ENCODE assay signal across 27 cellular contexts in the genomic region with DNA sequence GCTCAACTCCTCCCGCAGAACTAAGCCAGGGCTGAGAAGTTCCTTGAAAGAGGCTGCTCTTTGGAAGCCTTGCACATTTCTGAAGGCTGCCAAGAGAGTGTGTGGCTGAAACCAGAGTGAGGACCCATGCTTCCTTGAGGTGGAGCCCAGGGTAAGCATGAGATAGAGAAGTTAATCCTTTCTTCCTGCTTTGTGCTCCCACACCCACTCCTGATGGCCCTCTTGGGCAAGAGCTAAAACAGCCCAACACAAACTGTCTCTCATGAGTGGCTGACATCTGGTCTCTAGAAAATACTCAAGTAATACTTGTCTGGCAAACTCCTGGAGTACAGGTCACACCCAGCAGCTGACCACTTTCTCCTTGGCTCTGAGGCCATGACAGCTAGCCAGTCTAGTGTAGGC.
A peak's percentile ranks its signal among the peaks of the same experiment; 100 is the strongest.
DNase-seq lines count a peak whose midpoint lies in the region; ATAC-seq, FAIRE-seq and TF ChIP-seq lines count a peak whose summit lies in the region.
"Had no signal": no experiment of that assay in that cellular context is flagged by ENCODE, and none has a peak within 500 bp of the region (broad histone marks: within the 10 kb centered on the region; RNA-seq: fewer than 3 reads in every experiment).

No MANE protein-coding gene starts in this region.

- intact Hi-C loops in left lung (cut with DNase I) (no loop called here), aorta (cut with DNase I) (no loop called here), kidney (cut with DNase I) (no loop called here)

- H3K4me1 ChIP-seq in left lung (peaks cover 0 to 7% of the 10 kb centered on the region in 2 donors), aorta (ENCODE audit: control insufficient read depth in 1 of 2, insufficient read depth in 2 of 2, low read length in 2 of 2) (no peaks in the 10 kb centered on the region), kidney (ENCODE audit: control insufficient read depth in 1 of 2, insufficient read depth in 1 of 2, low read depth in 1 of 2, low read length in 2 of 2) (peaks cover 0 to 4% of the 10 kb centered on the region in 2 donors)
- H3K4me1 ChIP-seq: BLaER1, stomach, tibial artery had no signal

- no peaks in the 10 kb centered on the region for H3K36me3 ChIP-seq in bronchial epithelial cell (ENCODE audit: control insufficient read depth, insufficient read depth, low read length)
- H3K36me3 ChIP-seq in left lung = no peaks in the 10 kb centered on the region
- H3K36me3 ChIP-seq in aorta (ENCODE audit: control insufficient read depth in 1 of 2, insufficient read depth in 2 of 2, low read length in 1 of 2) = no peaks in the 10 kb centered on the region
- no peaks in the 10 kb centered on the region for H3K36me3 ChIP-seq in kidney (ENCODE audit: control insufficient read depth in 1 of 2, insufficient read depth in 2 of 2, low read length in 2 of 2)
- H3K36me3 ChIP-seq: BLaER1, brain microvascular endothelial cell, esophagus muscularis mucosa, stomach, tibial artery had no signal

- H3K27ac Mint-ChIP-seq in stimulated activated naive CD8-positive, alpha-beta T cell treated with anti-CD3 and anti-CD28 coated beads, Interleukin-15, amount 100 ng/mL, for 72 hours = no peak overlapping the region
- H3K27ac Mint-ChIP-seq: activated CD8-positive, alpha-beta T cell treated with anti-CD3 and anti-CD28 coated beads, Interleukin-2, amount 10 ng/mL, durations not matched to agents 7 days and 5 days; effector memory CD8-positive, alpha-beta T cell; naive thymus-derived CD4-positive, alpha-beta T cell; T-cell had no signal

- no peak for DNase-seq in stimulated activated naive CD8-positive, alpha-beta T cell treated with anti-CD3 and anti-CD28 coated beads, Interleukin-15, amount 100 ng/mL, for 72 hours
- no peak for DNase-seq in stimulated activated naive CD8-positive, alpha-beta T cell treated with anti-CD3 and anti-CD28 coated beads, Interleukin-15, Interleukin-2, amounts not matched to agents 100 U/mL and 50 U/mL, for 24 hours
- DNase-seq in bronchial epithelial cell (ENCODE audit: low read depth) (no peak), left lung (peak in 1 of 2 donors; percentile 35), aorta (no peak), NCI-H2081 treated with DMSO at 0.1 percent for 48 hours (lab: John Stamatoyannopoulos, UW) (no peak), kidney (no peak)
- no peak for DNase-seq in activated T-cell treated with anti-CD3 and anti-CD28 coated beads, Interleukin-2, amount 50 U/mL, for 4 hours
- DNase-seq: ACHN; activated CD4-positive, CD25-positive, alpha-beta regulatory T cell treated with anti-CD3 and anti-CD28 coated beads, Interleukin-2, amount 50 U/mL, for 72 hours; activated CD8-positive, alpha-beta T cell treated with anti-CD3 and anti-CD28 coated beads, Interleukin-2, amount 10 ng/mL, durations not matched to agents 7 days and 5 days; brain microvascular endothelial cell; DND-41; effector memory CD8-positive, alpha-beta T cell; mesendoderm; naive thymus-derived CD4-positive, alpha-beta T cell; NCI-H1048; NCI-H2029 treated with DMSO at 0.1 percent for 48 hours; NCI-H345; NCI-H82; PC-9; SHP77 treated with DMSO at 0.1 percent for 48 hours; stomach; T-cell had no signal

- peak overlapping the region in 1 of 2 donors; percentile 68 for H3K27ac ChIP-seq in left lung
- H3K27ac ChIP-seq in aorta (ENCODE audit: low read depth in 1 of 2, low read length in 2 of 2) = no peak overlapping the region
- H3K27ac ChIP-seq in kidney (ENCODE audit: low read depth in 2 of 2, low read length in 2 of 2) = no peak overlapping the region
- H3K27ac ChIP-seq: BLaER1, brain microvascular endothelial cell, esophagus muscularis mucosa, PC-9, stomach, tibial artery had no signal

- FAIRE-seq in bronchial epithelial cell (lab: Jason Lieb, UNC) (peak; percentile 86), kidney (lab: Jason Lieb, UNC) (no peak)

- ATAC-seq in stimulated activated naive CD8-positive, alpha-beta T cell treated with anti-CD3 and anti-CD28 coated beads, Interleukin-15, amount 100 ng/mL, for 72 hours = peak; percentile 18
- no peak for ATAC-seq in stimulated activated naive CD8-positive, alpha-beta T cell treated with anti-CD3 and anti-CD28 coated beads, Interleukin-15, Interleukin-2, amounts not matched to agents 100 U/mL and 50 U/mL, for 24 hours
- ATAC-seq in left lung (peak; percentile 65), aorta (ENCODE audit: low FRiP score) (peak; percentile 22)
- ATAC-seq in activated T-cell treated with anti-CD3 and anti-CD28 coated beads, Interleukin-2, amount 50 U/mL, for 4 hours = no peak
- ATAC-seq: activated CD8-positive, alpha-beta T cell treated with anti-CD3 and anti-CD28 coated beads, Interleukin-2, amount 10 ng/mL, durations not matched to agents 7 days and 5 days; effector memory CD8-positive, alpha-beta T cell; naive thymus-derived CD4-positive, alpha-beta T cell; T-cell had no signal

- H3K27me3 ChIP-seq in bronchial epithelial cell (ENCODE audit: control insufficient read depth, insufficient read depth, low read length) (no peaks in the 10 kb centered on the region), left lung (no peaks in the 10 kb centered on the region), aorta (ENCODE audit: control insufficient read depth in 1 of 2, insufficient read depth in 2 of 2, low read length in 1 of 2) (no peaks in the 10 kb centered on the region)
- H3K27me3 ChIP-seq: BLaER1, brain microvascular endothelial cell, esophagus muscularis mucosa, stomach, tibial artery had no signal

- no peak overlapping the region for H3K9ac ChIP-seq in kidney (ENCODE audit: low read length in 2 of 2)
- H3K9ac ChIP-seq: BLaER1 had no signal

- H3K9me3 ChIP-seq in left lung = peaks cover 0 to 5% of the 10 kb centered on the region in 2 donors
- peaks cover 4% of the 10 kb centered on the region for H3K9me3 ChIP-seq in aorta (ENCODE audit: control insufficient read depth, low read length)
- peaks cover 0 to 8% of the 10 kb centered on the region in 2 donors for H3K9me3 ChIP-seq in kidney (ENCODE audit: control insufficient read depth in 1 of 2, low read length in 2 of 2)
- H3K9me3 ChIP-seq: BLaER1, stomach, tibial artery had no signal

- TF ChIP-seq CTCF in bronchial epithelial cell (IDR thresholded peaks at IDR 0.05; ENCODE audit: insufficient read depth, low read length, severe bottlenecking) (no peak), left lung (IDR thresholded peaks at IDR 0.05) (no peak), kidney (IDR thresholded peaks at IDR 0.05; ENCODE audit: borderline replicate concordance, extremely low read depth, insufficient read depth) (no peak)

- H3K4me3 ChIP-seq in bronchial epithelial cell (ENCODE audit: low read depth, low read length) (no peak overlapping the region), left lung (no peak overlapping the region), aorta (ENCODE audit: low read length in 2 of 2) (no peak overlapping the region), kidney (ENCODE audit: low read length in 2 of 2) (no peak overlapping the region)
- H3K4me3 ChIP-seq: BLaER1, esophagus muscularis mucosa, PC-9, stomach, tibial artery had no signal

- no peaks in the 10 kb centered on the region for H3K4me1 Mint-ChIP-seq in stimulated activated naive CD8-positive, alpha-beta T cell treated with anti-CD3 and anti-CD28 coated beads, Interleukin-15, amount 100 ng/mL, for 72 hours
- no peaks in the 10 kb centered on the region for H3K4me1 Mint-ChIP-seq in activated T-cell treated with anti-CD3 and anti-CD28 coated beads, Interleukin-2, amount 50 U/mL, for 4 hours (ENCODE audit: low read depth)
- H3K4me1 Mint-ChIP-seq: naive thymus-derived CD4-positive, alpha-beta T cell; T-cell had no signal

- WGBS in aorta, 2 donors = 76 to 77% methylated on average over 1 of the region's 1 CpG

- H3K36me3 Mint-ChIP-seq in activated T-cell treated with anti-CD3 and anti-CD28 coated beads, Interleukin-2, amount 50 U/mL, for 4 hours (ENCODE audit: insufficient read depth) = no peaks in the 10 kb centered on the region
- H3K36me3 Mint-ChIP-seq: naive thymus-derived CD4-positive, alpha-beta T cell; T-cell had no signal

- no peaks in the 10 kb centered on the region for H3K9me3 Mint-ChIP-seq in stimulated activated naive CD8-positive, alpha-beta T cell treated with anti-CD3 and anti-CD28 coated beads, Interleukin-15, amount 100 ng/mL, for 72 hours
- no peaks in the 10 kb centered on the region for H3K9me3 Mint-ChIP-seq in activated T-cell treated with anti-CD3 and anti-CD28 coated beads, Interleukin-2, amount 50 U/mL, for 4 hours

- no peaks in the 10 kb centered on the region for H3K27me3 Mint-ChIP-seq in stimulated activated naive CD8-positive, alpha-beta T cell treated with anti-CD3 and anti-CD28 coated beads, Interleukin-15, amount 100 ng/mL, for 72 hours
- H3K27me3 Mint-ChIP-seq in activated T-cell treated with anti-CD3 and anti-CD28 coated beads, Interleukin-2, amount 50 U/mL, for 4 hours (ENCODE audit: low read depth) = peaks cover 6% of the 10 kb centered on the region
- H3K27me3 Mint-ChIP-seq: effector memory CD8-positive, alpha-beta T cell had no signal

- no peak overlapping the region for H3K4me3 Mint-ChIP-seq in stimulated activated naive CD8-positive, alpha-beta T cell treated with anti-CD3 and anti-CD28 coated beads, Interleukin-15, amount 100 ng/mL, for 72 hours
- no peak overlapping the region for H3K4me3 Mint-ChIP-seq in activated T-cell treated with anti-CD3 and anti-CD28 coated beads, Interleukin-2, amount 50 U/mL, for 4 hours
- H3K4me3 Mint-ChIP-seq: activated CD8-positive, alpha-beta T cell treated with anti-CD3 and anti-CD28 coated beads, Interleukin-2, amount 10 ng/mL, durations not matched to agents 7 days and 5 days; effector memory CD8-positive, alpha-beta T cell; naive thymus-derived CD4-positive, alpha-beta T cell; T-cell had no signal

Comparison
In these comparisons a context has a peak if more than half of its experiments do, and no peak if none do; other contexts are left out.
1. ATAC-seq: peak in stimulated activated naive CD8-positive, alpha-beta T cell treated with anti-CD3 and anti-CD28 coated beads, Interleukin-15, amount 100 ng/mL, for 72 hours (single experiment), left lung (single experiment) and aorta (single experiment); none in stimulated activated naive CD8-positive, alpha-beta T cell treated with anti-CD3 and anti-CD28 coated beads, Interleukin-15, Interleukin-2, amounts not matched to agents 100 U/mL and 50 U/mL, for 24 hours (single experiment) and activated T-cell treated with anti-CD3 and anti-CD28 coated beads, Interleukin-2, amount 50 U/mL, for 4 hours (0 of 2).